ENCODE assay signal across 21 cellular contexts in the genomic region with DNA sequence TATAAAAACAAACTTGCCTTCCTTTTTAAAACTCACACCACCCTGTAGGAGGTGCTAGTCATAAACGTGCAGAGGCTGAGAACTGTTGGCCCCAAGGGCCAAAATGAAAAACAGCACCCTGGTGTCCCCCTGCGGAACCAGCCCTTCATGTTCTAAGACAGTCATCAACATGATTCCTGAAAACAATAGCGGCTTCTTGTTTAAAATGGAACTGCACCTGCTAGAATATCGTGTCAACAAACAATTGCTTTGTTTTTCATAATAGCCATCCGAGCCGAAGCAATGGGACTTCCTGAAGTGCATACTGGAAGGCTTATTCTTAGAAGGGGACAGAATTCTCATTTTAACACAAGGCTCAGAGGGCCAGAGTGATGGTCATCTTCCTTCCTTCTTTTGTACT. TPM values are rescaled to one million over a fixed set of nuclear protein-coding genes. Genes with fewer than 3 reads are reported as not detected.
DNase-seq lines count a peak whose midpoint lies in the region; ATAC-seq, FAIRE-seq and TF ChIP-seq lines count a peak whose summit lies in the region.
"Had no signal": no experiment of that assay in that cellular context is flagged by ENCODE, and none has a peak within 500 bp of the region (broad histone marks: within the 10 kb centered on the region; RNA-seq: fewer than 3 reads in every experiment).

No MANE protein-coding gene starts in this region.

- no peak overlapping the region for H2AK5ac ChIP-seq in H1 (ENCODE audit: low read depth, low read length)

- no peak overlapping the region for H2BK120ac ChIP-seq in H1 (replicated peaks; ENCODE audit: low read depth, low read length)

- peak; percentile 9 to 26; a peak in 1 of 4 replicates for TF ChIP-seq RAD21 in H1 (IDR thresholded peaks at IDR 0.05 in 1 of 2, conservative IDR thresholded peaks at IDR 0.05 in 1 of 2; ENCODE audit: low read depth in 2 of 2, low read length in 2 of 2)

- intact Hi-C loops in stomach (cut with DNase I; ENCODE audit: low total_unique reads): no loop called here

- CTCF ChIA-PET in H1 (lab: Charles Lee; ENCODE audit: partially characterized antibody): interaction anchor here (1.0 to 4.1 kb wide), 4 partner anchors 15 to 794 kb away, joined by 3 to 33 read pairs (median 7); no protein-coding TSS in a partner anchor

- H3K4me2 ChIP-seq in H1 (ENCODE audit: insufficient read depth in 1 of 2, low read depth in 2 of 2, low read length in 2 of 2): 0 out of 4 replicates have a peak overlapping the region, but pooled peaks of 1 of the 2 experiments have one; percentile 32

- H2AFZ ChIP-seq in H1 (ENCODE audit: low read length): no peak overlapping the region

- no peak overlapping the region for H3K56ac ChIP-seq in H1 (replicated peaks; ENCODE audit: insufficient read length, low read depth, low read length)

- H3K36me3 ChIP-seq in H1 (ENCODE audit: control insufficient read depth in 2 of 4, insufficient read depth in 4 of 4, low read length in 3 of 4) (no peaks in the 10 kb centered on the region), stomach (no peaks in the 10 kb centered on the region)
- H3K36me3 ChIP-seq: tibial nerve had no signal

- H3K9me3 ChIP-seq in H1 (ENCODE audit: insufficient read depth in 2 of 2, low read depth in 1 of 2, low read length in 1 of 2) (no peaks in the 10 kb centered on the region), stomach (no peaks in the 10 kb centered on the region)
- H3K9me3 ChIP-seq: tibial nerve had no signal

- no peak overlapping the region for H4K8ac ChIP-seq in H1 (ENCODE audit: extremely low read depth, insufficient read depth, low read length)

- no peak overlapping the region for H3K27ac ChIP-seq in H1 (ENCODE audit: low read depth, low read length)
- H3K27ac ChIP-seq in stomach: peak overlapping the region; percentile 42 to 64 (median 56)
- H3K27ac ChIP-seq: SK-N-MC had no signal

- TF ChIP-seq EP300 in H1 (IDR thresholded peaks at IDR 0.05; ENCODE audit: borderline replicate concordance in 1 of 2, low read depth in 2 of 2, low read length in 2 of 2) (no peak), stomach (IDR thresholded peaks at IDR 0.05) (no peak)

- H3K4ac ChIP-seq in H1 (replicated peaks; ENCODE audit: insufficient read length, low read depth, low read length): no peak overlapping the region

- no peak overlapping the region for H4K91ac ChIP-seq in H1 (replicated peaks; ENCODE audit: insufficient read length, low read length)

- TF ChIP-seq POLR2A in H1 (IDR thresholded peaks at IDR 0.05; ENCODE audit: control extremely low read depth in 1 of 2, low read depth in 2 of 2, low read length in 2 of 2) (no peak), stomach (IDR thresholded peaks at IDR 0.05) (no peak)

- 53% methylated on average over 6 of the region's 6 CpGs; no CpG with 5 or more reads in 1 of the 2 experiments for WGBS in H1 (ENCODE audit: extremely low coverage in 1 of 2, insufficient coverage in 1 of 2, insufficient read length in 1 of 2, insufficient replicate concordance in 2 of 2, low coverage in 1 of 2, low lambda C conversion rate in 2 of 2, missing lambda C conversion rate in 1 of 2), 2 experiments
- WGBS in stomach, 5 donors: 61 to 72% (median 62%) methylated on average over 6 of the region's 6 CpGs

- no peaks in the 10 kb centered on the region for H3K79me1 ChIP-seq in H1 (ENCODE audit: low read depth, low read length)

- peak; percentile 18 for DNase-seq in NCI-H1092 treated with DMSO at 0.1 percent for 48 hours (lab: John Stamatoyannopoulos, UW)
- DNase-seq in NCI-H1092 (lab: John Stamatoyannopoulos, UW): no peak
- DNase-seq in NCI-H2107 (lab: John Stamatoyannopoulos, UW): peak; percentile 61
- no peak for DNase-seq in H1 (ENCODE audit: low read depth in 1 of 2, low spot score in 2 of 2)
- no peak for DNase-seq in stomach
- DNase-seq in effector CD4-positive, alpha-beta T cell: no peak
- DNase-seq in HuH-7.5 (ENCODE audit: low spot score): no peak
- DNase-seq: activated CD8-positive, alpha-beta T cell treated with anti-CD3 and anti-CD28 coated beads for 36 hours; anterior cingulate cortex; CD4-positive, CD25-positive, alpha-beta regulatory T cell; GOT3; naive thymus-derived CD4-positive, alpha-beta T cell; stimulated activated CD4-positive, alpha-beta T cell treated with anti-CD3 and anti-CD28 coated beads, Interleukin-1b, Interleukin-23, amount 100 ng/mL, for 48 hours had no signal

- no peaks in the 10 kb centered on the region for H3K27me3 ChIP-seq in H1 (replicated peaks in 1 of 4; ENCODE audit: control insufficient read depth in 3 of 4, extremely low read depth in 1 of 4, insufficient read depth in 3 of 4, low read length in 3 of 4)
- H3K27me3 ChIP-seq in stomach: no peaks in the 10 kb centered on the region

- H2BK5ac ChIP-seq in H1 (ENCODE audit: low read depth, low read length): no peak overlapping the region

- no peak overlapping the region for H3K9ac ChIP-seq in H1 (replicated peaks in 1 of 4; ENCODE audit: extremely low read depth in 1 of 4, low read depth in 3 of 4, low read length in 3 of 4)

- H2BK12ac ChIP-seq in H1 (ENCODE audit: low read depth, low read length): no peak overlapping the region

- H3K4me1 ChIP-seq in H1 (replicated peaks in 1 of 4; ENCODE audit: control insufficient read depth in 3 of 4, insufficient read depth in 4 of 4, low read length in 3 of 4) (peaks cover 2 to 7% (median 6%) of the 10 kb centered on the region in 4 experiments; a peak in 6 of 7 replicates), stomach (peaks cover 10 to 62% (median 33%) of the 10 kb centered on the region in 4 donors)
- H3K4me1 ChIP-seq: tibial nerve had no signal

- no peak overlapping the region for H3K18ac ChIP-seq in H1 (ENCODE audit: extremely low read depth, low read length)

- TF ChIP-seq CTCF in H1 (IDR thresholded peaks at IDR 0.05; ENCODE audit: control extremely low read depth in 1 of 3, insufficient read depth in 1 of 3, low read depth in 1 of 3, low read length in 3 of 3) (peak in 2 of 3 experiments; percentile 25 to 57; a peak in 3 of 4 replicates), stomach (IDR thresholded peaks at IDR 0.05) (no peak)

- H3K23ac ChIP-seq in H1 (ENCODE audit: insufficient read length): no peak overlapping the region

- H2BK20ac ChIP-seq in H1 (ENCODE audit: low read length): no peak overlapping the region

- H3K23me2 ChIP-seq in H1 (ENCODE audit: low read depth, low read length): no peaks in the 10 kb centered on the region

- H4K20me1 ChIP-seq in H1 (replicated peaks in 1 of 2; ENCODE audit: control insufficient read depth in 1 of 2, insufficient read depth in 2 of 2, low read length in 2 of 2): no peaks in the 10 kb centered on the region

- H3K4me3 ChIP-seq in H1 (ENCODE audit: extremely low read depth in 1 of 4, insufficient read depth in 2 of 4, low read depth in 3 of 4, low read length in 4 of 4) (no peak overlapping the region), stomach (no peak overlapping the region)
- H3K4me3 ChIP-seq: SK-N-MC, tibial nerve had no signal

- no peak for FAIRE-seq in H1 (lab: Jason Lieb, UNC)
- FAIRE-seq: colon, G401.6, GM19239 had no signal

- no peaks in the 10 kb centered on the region for H3K79me2 ChIP-seq in H1 (ENCODE audit: control insufficient read depth in 1 of 2, insufficient read depth in 2 of 2, low read length in 2 of 2)

- no peak overlapping the region for H2BK15ac ChIP-seq in H1 (ENCODE audit: low read length)

- no peak overlapping the region for H3K14ac ChIP-seq in H1 (ENCODE audit: insufficient read length)

- POLR2A ChIA-PET in H1 (lab: Charles Lee; ENCODE audit: partially characterized antibody): interaction anchor here (0.6 kb wide), 1 partner anchor 740 kb away, joined by 3 read pairs; no protein-coding TSS in a partner anchor

- no peak overlapping the region for H4K5ac ChIP-seq in H1 (ENCODE audit: insufficient read length, low read depth, low read length)

- no peak for ATAC-seq in GM19328 (IDR thresholded peaks at IDR 0.05; ENCODE audit: unreplicated experiment)
- ATAC-seq: activated CD8-positive, alpha-beta T cell treated with anti-CD3 and anti-CD28 coated beads for 36 hours; activated T-helper 17 cell treated with anti-CD3 and anti-CD28 coated beads, Interleukin-2, amount 50 U/mL, for 72 hours; left lobe of liver; naive thymus-derived CD4-positive, alpha-beta T cell had no signal

TF ChIP-seq in H1, 55 proteins besides CTCF, POLR2A, EP300 and RAD21 (continues in another document):
- no peak for TF ChIP-seq CEBPB (IDR thresholded peaks at IDR 0.05; ENCODE audit: low read depth, low read length)
- TF ChIP-seq, protein P1, sequence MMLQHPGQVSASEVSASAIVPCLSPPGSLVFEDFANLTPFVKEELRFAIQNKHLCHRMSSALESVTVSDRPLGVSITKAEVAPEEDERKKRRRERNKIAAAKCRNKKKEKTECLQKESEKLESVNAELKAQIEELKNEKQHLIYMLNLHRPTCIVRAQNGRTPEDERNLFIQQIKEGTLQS (IDR thresholded peaks at IDR 0.05; ENCODE audit: insufficient read depth, low read depth, low read length): no peak
- TF ChIP-seq TEAD4 (IDR thresholded peaks at IDR 0.05; ENCODE audit: low read depth, low read length): no peak
- TF ChIP-seq, protein P2, sequence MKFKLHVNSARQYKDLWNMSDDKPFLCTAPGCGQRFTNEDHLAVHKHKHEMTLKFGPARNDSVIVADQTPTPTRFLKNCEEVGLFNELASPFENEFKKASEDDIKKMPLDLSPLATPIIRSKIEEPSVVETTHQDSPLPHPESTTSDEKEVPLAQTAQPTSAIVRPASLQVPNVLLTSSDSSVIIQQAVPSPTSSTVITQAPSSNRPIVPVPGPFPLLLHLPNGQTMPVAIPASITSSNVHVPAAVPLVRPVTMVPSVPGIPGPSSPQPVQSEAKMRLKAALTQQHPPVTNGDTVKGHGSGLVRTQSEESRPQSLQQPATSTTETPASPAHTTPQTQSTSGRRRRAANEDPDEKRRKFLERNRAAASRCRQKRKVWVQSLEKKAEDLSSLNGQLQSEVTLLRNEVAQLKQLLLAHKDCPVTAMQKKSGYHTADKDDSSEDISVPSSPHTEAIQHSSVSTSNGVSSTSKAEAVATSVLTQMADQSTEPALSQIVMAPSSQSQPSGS (IDR thresholded peaks at IDR 0.05; ENCODE audit: low read length): no peak
- TF ChIP-seq BACH1 (IDR thresholded peaks at IDR 0.05; ENCODE audit: low read length): no peak
- TF ChIP-seq FOSL1 (IDR thresholded peaks at IDR 0.05; ENCODE audit: insufficient read depth, low read depth, low read length): no peak
- no peak for TF ChIP-seq CTBP2 (IDR thresholded peaks at IDR 0.05; ENCODE audit: borderline replicate concordance, insufficient read depth, insufficient read length, low read length)

RNA-seq across cellular contexts. Expression of a gene that starts 43.7 kb away (rescaled TPM):
- total RNA-seq in H1 (2021; fragmentation: NEBNext Ultra II Directional; extraction: Animal tissue kit (Norgen Biotek cat#: 25700)): 0.69 and 0.78 TPM in 2 replicates
- 0.03 and 0.11 TPM in 2 replicates for polyA plus RNA-seq in H1 (2011; rRNA removed)
- polyA plus RNA-seq in H1 (2011; cell fraction: cytosol; rRNA removed): 0.26 TPM
- 0.21 TPM for polyA plus RNA-seq in H1 (2011; cell fraction: nucleus; rRNA removed)
- polyA plus RNA-seq in H1 (2012, experiment 1 of 2): 0.09 to 1.1 TPM (median 0.18 TPM) in 4 replicates
- polyA plus RNA-seq in H1 (2012, experiment 2 of 2): not detected
- polyA plus RNA-seq in H1 (2013, experiment 1 of 2): 0.18 TPM
- polyA plus RNA-seq in H1 (2013, experiment 2 of 2): 0.11 TPM
- 0.07 and 1.1 TPM in 2 replicates for polyA minus RNA-seq in H1 (2011; rRNA and poly(A)+ RNA removed)
- polyA minus RNA-seq in H1 (2011; cell fraction: cytosol; rRNA and poly(A)+ RNA removed): not detected
- polyA minus RNA-seq in H1 (2011; cell fraction: nucleus; rRNA and poly(A)+ RNA removed): 0.30 TPM
- total RNA-seq in stomach: 100 to 1,000 TPM in 4 of 5 donors, 10 to 100 TPM in 1; 35.3 to 379 (median 246) TPM
- polyA plus RNA-seq in stomach: 10 to 100 TPM; 28.6 to 45.9 (median 39.1) TPM
- total RNA-seq: activated CD8-positive, alpha-beta T cell treated with anti-CD3 and anti-CD28 coated beads for 36 hours; activated T-helper 17 cell treated with anti-CD3 and anti-CD28 coated beads, Interleukin-2, amount 50 U/mL, for 72 hours; CD4-positive, CD25-positive, alpha-beta regulatory T cell had no signal
- polyA plus RNA-seq: naive thymus-derived CD4-positive, alpha-beta T cell had no signal

Comparison
In these comparisons a context has a peak if more than half of its experiments do, and no peak if none do; other contexts are left out.
1. DNase-seq: peak in NCI-H1092 treated with DMSO at 0.1 percent for 48 hours (single experiment) and NCI-H2107 (single experiment); none in NCI-H1092 (single experiment), H1 (0 of 2), stomach (single experiment), effector CD4-positive, alpha-beta T cell (single experiment) and HuH-7.5 (single experiment).
2. CTCF ChIP-seq: peak in H1 (2 of 3); none in stomach (0 of 7).
3. RNA of a gene that starts 43.7 kb away (total RNA-seq): 35.3 to 379 TPM in stomach; 0.69 to 0.78 TPM in H1; every median in the first group is over 10 times any median in the second.